In genomic region chr17:78422872-78423588, GRCh38 we compare ENCODE assay signal across 17 cellular contexts. TPM values are rescaled to one million over a fixed set of nuclear protein-coding genes. Genes with fewer than 3 reads are reported as not detected.
DNase-seq lines count a peak whose midpoint lies in the region; ATAC-seq, FAIRE-seq and TF ChIP-seq lines count a peak whose summit lies in the region.
"Had no signal": no experiment of that assay in that cellular context is flagged by ENCODE, and none has a peak within 500 bp of the region (broad histone marks: within the 10 kb centered on the region; RNA-seq: fewer than 3 reads in every experiment).

No MANE protein-coding gene starts in this region.

- POLR2A ChIA-PET in activated CD4-positive, alpha-beta T cell treated with anti-CD3 and anti-CD28 coated beads for 36 hours (lab: Charles Lee), result no interaction called here

- H3K4me3 Mint-ChIP-seq in activated CD4-positive, alpha-beta T cell treated with anti-CD3 and anti-CD28 coated beads for 36 hours, result no peak overlapping the region
- H3K4me3 Mint-ChIP-seq in endodermal cell, result no peak overlapping the region
- H3K4me3 Mint-ChIP-seq in stimulated activated naive B cell treated with anti-CD40 and anti-IgM and Interleukin-4, amounts not matched to agents 10 μg/mL and 1 μg/mL and 100 μg/mL, for 72 hours, result no peak overlapping the region

- WGBS in endodermal cell (ENCODE audit: insufficient coverage in 1 of 2, insufficient read length in 1 of 2), 2 experiments, result 93 to 95% methylated on average over 11 to 20 of the region's 20 CpGs

- DNase-seq in activated CD4-positive, alpha-beta T cell treated with anti-CD3 and anti-CD28 coated beads for 36 hours, result no peak
- DNase-seq in activated CD4-positive, alpha-beta T cell treated with anti-CD3 and anti-CD28 coated beads, Interleukin-2, amount 50 U/mL, for 4 hours, result no peak
- peak; percentile 79 for DNase-seq in NCI-H460 (ENCODE audit: extremely low read depth, low read depth)
- no peak for DNase-seq in endodermal cell
- no peak for DNase-seq in stimulated activated naive B cell treated with anti-CD40 and anti-IgM and Interleukin-4, amounts not matched to agents 10 μg/mL and 1 μg/mL and 100 μg/mL, for 72 hours
- DNase-seq in NCI-H524 (lab: John Stamatoyannopoulos, UW), result no peak
- no peak for DNase-seq in kidney
- DNase-seq in NCI-H1436 (lab: John Stamatoyannopoulos, UW), result no peak
- DNase-seq: 8988T, COR-L47, DMS53, KBM-7, NCI-H1048, NCI-H2107, NCI-H226 had no signal

- H3K27ac ChIP-seq in endodermal cell (ENCODE audit: low read depth, low read length), result no peak overlapping the region
- H3K27ac ChIP-seq in kidney (ENCODE audit: low read depth in 2 of 2, low read length in 2 of 2), result no peak overlapping the region
- H3K27ac ChIP-seq: BLaER1 treated with 17β-estradiol and CSF1 and Interleukin-3, amounts not matched to agents 10 nM and 100 nM; HL-60 had no signal

- intact Hi-C loops in activated CD4-positive, alpha-beta T cell treated with anti-CD3 and anti-CD28 coated beads for 36 hours (cut with DNase I, micrococcal nuclease), result loop anchor here (1.0 to 5.0 kb wide), 6 partner anchors 62 to 172 kb away; partner anchors contain the start of gene SOCS3 (in 2 of the 2)
- intact Hi-C loops in kidney (cut with DNase I), result loop anchor here (5.0 kb wide), 1 partner anchor 131 kb away; no protein-coding TSS in a partner anchor

- H3K9me3 Mint-ChIP-seq in activated CD4-positive, alpha-beta T cell treated with anti-CD3 and anti-CD28 coated beads for 36 hours (ENCODE audit: low read depth), result no peaks in the 10 kb centered on the region
- H3K9me3 Mint-ChIP-seq in endodermal cell, result no peaks in the 10 kb centered on the region
- H3K9me3 Mint-ChIP-seq in stimulated activated naive B cell treated with anti-CD40 and anti-IgM and Interleukin-4, amounts not matched to agents 10 μg/mL and 1 μg/mL and 100 μg/mL, for 72 hours, result no peaks in the 10 kb centered on the region

- FAIRE-seq in kidney (lab: Jason Lieb, UNC), result no peak

- H3K27me3 ChIP-seq in endodermal cell (ENCODE audit: control insufficient read depth, insufficient read depth, low read length, poor library complexity, severe bottlenecking), result no peaks in the 10 kb centered on the region
- H3K27me3 ChIP-seq: BLaER1 treated with 17β-estradiol and CSF1 and Interleukin-3, amounts not matched to agents 10 nM and 100 nM had no signal

- H3K36me3 Mint-ChIP-seq in activated CD4-positive, alpha-beta T cell treated with anti-CD3 and anti-CD28 coated beads for 36 hours (ENCODE audit: low read depth), result peaks cover 59% of the 10 kb centered on the region
- peaks cover 58% of the 10 kb centered on the region for H3K36me3 Mint-ChIP-seq in endodermal cell (ENCODE audit: low read depth)
- peaks cover 36 to 57% of the 10 kb centered on the region in 2 donors for H3K36me3 Mint-ChIP-seq in stimulated activated naive B cell treated with anti-CD40 and anti-IgM and Interleukin-4, amounts not matched to agents 10 μg/mL and 1 μg/mL and 100 μg/mL, for 72 hours

- no peaks in the 10 kb centered on the region for H3K27me3 Mint-ChIP-seq in activated CD4-positive, alpha-beta T cell treated with anti-CD3 and anti-CD28 coated beads for 36 hours
- no peaks in the 10 kb centered on the region for H3K27me3 Mint-ChIP-seq in endodermal cell (ENCODE audit: insufficient read depth)
- no peaks in the 10 kb centered on the region for H3K27me3 Mint-ChIP-seq in stimulated activated naive B cell treated with anti-CD40 and anti-IgM and Interleukin-4, amounts not matched to agents 10 μg/mL and 1 μg/mL and 100 μg/mL, for 72 hours

- H3K4me1 ChIP-seq in endodermal cell (ENCODE audit: control insufficient read depth, insufficient read depth, low read length) (peaks cover 3% of the 10 kb centered on the region), kidney (ENCODE audit: control insufficient read depth in 1 of 2, insufficient read depth in 1 of 2, low read depth in 1 of 2, low read length in 2 of 2) (peaks cover 0 to 7% of the 10 kb centered on the region in 2 donors)

- peaks cover 28% of the 10 kb centered on the region for H3K4me1 Mint-ChIP-seq in activated CD4-positive, alpha-beta T cell treated with anti-CD3 and anti-CD28 coated beads for 36 hours
- peaks cover 16% of the 10 kb centered on the region for H3K4me1 Mint-ChIP-seq in endodermal cell
- H3K4me1 Mint-ChIP-seq in stimulated activated naive B cell treated with anti-CD40 and anti-IgM and Interleukin-4, amounts not matched to agents 10 μg/mL and 1 μg/mL and 100 μg/mL, for 72 hours, result peaks cover 7 to 16% of the 10 kb centered on the region in 2 donors

- TF ChIP-seq CTCF in endodermal cell (conservative IDR thresholded peaks at IDR 0.05) (no peak), kidney (IDR thresholded peaks at IDR 0.05; ENCODE audit: borderline replicate concordance, extremely low read depth, insufficient read depth) (no peak)

- no peak for ATAC-seq in activated CD4-positive, alpha-beta T cell treated with anti-CD3 and anti-CD28 coated beads for 36 hours
- no peak for ATAC-seq in stimulated activated naive B cell treated with anti-CD40 and anti-IgM and Interleukin-4, amounts not matched to agents 10 μg/mL and 1 μg/mL and 100 μg/mL, for 72 hours (replicated peaks)

- CTCF ChIA-PET in activated CD4-positive, alpha-beta T cell treated with anti-CD3 and anti-CD28 coated beads for 36 hours (lab: Charles Lee), result interaction anchor here (0.6 to 7.1 kb wide), 16 partner anchors 14 to 687 kb away, joined by 3 to 63 read pairs (median 4); no protein-coding TSS in a partner anchor

- peaks cover 64% of the 10 kb centered on the region for H3K36me3 ChIP-seq in endodermal cell (ENCODE audit: control insufficient read depth, insufficient read depth, low read length)
- H3K36me3 ChIP-seq in kidney (ENCODE audit: control insufficient read depth in 1 of 2, insufficient read depth in 2 of 2, low read length in 2 of 2), result peaks cover 20 to 36% of the 10 kb centered on the region in 2 donors

- peak overlapping the region; percentile 37 for H3K27ac Mint-ChIP-seq in activated CD4-positive, alpha-beta T cell treated with anti-CD3 and anti-CD28 coated beads for 36 hours
- H3K27ac Mint-ChIP-seq in endodermal cell, result peak overlapping the region; percentile 67
- H3K27ac Mint-ChIP-seq in stimulated activated naive B cell treated with anti-CD40 and anti-IgM and Interleukin-4, amounts not matched to agents 10 μg/mL and 1 μg/mL and 100 μg/mL, for 72 hours, result peak overlapping the region; percentile 22

- H3K9ac ChIP-seq in endodermal cell (ENCODE audit: extremely low read depth, low read length, poor library complexity, severe bottlenecking), result no peak overlapping the region
- H3K9ac ChIP-seq in kidney (ENCODE audit: low read length in 2 of 2), result no peak overlapping the region
- H3K9ac ChIP-seq: BLaER1 treated with 17β-estradiol and CSF1 and Interleukin-3, amounts not matched to agents 10 nM and 100 nM had no signal

- H3K4me3 ChIP-seq in endodermal cell (ENCODE audit: low read length), result no peak overlapping the region
- no peak overlapping the region for H3K4me3 ChIP-seq in kidney (ENCODE audit: low read length in 2 of 2)
- H3K4me3 ChIP-seq: BLaER1 treated with 17β-estradiol and CSF1 and Interleukin-3, amounts not matched to agents 10 nM and 100 nM had no signal

- H3K9me3 ChIP-seq in endodermal cell (ENCODE audit: control insufficient read depth, low read length), result no peaks in the 10 kb centered on the region
- H3K9me3 ChIP-seq in kidney (ENCODE audit: control insufficient read depth in 1 of 2, low read length in 2 of 2), result no peaks in the 10 kb centered on the region
- H3K9me3 ChIP-seq: BLaER1 treated with 17β-estradiol and CSF1 and Interleukin-3, amounts not matched to agents 10 nM and 100 nM had no signal

RNA-seq across cellular contexts. Expression of gene PGS1, which starts 44.6 kb away (rescaled TPM):
- 10 to 100 TPM; 73.3 to 75.0 TPM for total RNA-seq in activated CD4-positive, alpha-beta T cell treated with anti-CD3 and anti-CD28 coated beads for 36 hours
- 27.5 and 30.5 TPM in 2 replicates for total RNA-seq in NCI-H460 (2014; rRNA removed; shearing (Covaris generic))
- polyA plus RNA-seq in NCI-H460 (2014; cell fraction: nucleus; rRNA removed), result 123 and 146 TPM in 2 replicates
- total RNA-seq in endodermal cell (10 to 100 TPM; 57.1 to 58.2 TPM), kidney (65.4 TPM)
- 33.1 TPM for polyA plus RNA-seq in endodermal cell (2013, experiment 1 of 2)
- 32.3 TPM for polyA plus RNA-seq in endodermal cell (2013, experiment 2 of 2)
- 15.6 TPM for polyA plus RNA-seq in kidney (ENCODE audit: insufficient read depth, low read depth, low replicate concordance)
